In the genomic region with DNA sequence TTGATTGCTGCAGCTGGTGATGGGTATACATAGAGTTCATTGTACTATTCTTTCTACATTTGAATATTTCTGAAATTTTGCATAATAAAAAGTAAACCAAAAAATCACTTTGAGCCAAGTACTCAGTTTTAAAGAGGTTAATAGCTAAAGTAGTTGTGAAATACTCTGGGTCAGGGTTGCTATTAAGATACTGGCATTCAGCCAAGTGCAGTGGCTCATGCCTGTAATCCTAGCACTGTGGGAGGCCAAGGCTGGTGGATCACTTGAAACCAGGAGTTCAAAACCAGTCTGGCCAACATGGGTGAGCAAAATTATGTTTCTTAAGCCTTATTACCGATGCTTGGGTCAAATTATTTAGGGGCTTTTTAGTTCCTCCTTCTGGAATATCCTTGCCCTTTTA, we compare ENCODE assay signal across 10 cellular contexts.
DNase-seq lines count a peak whose midpoint lies in the region; ATAC-seq, FAIRE-seq and TF ChIP-seq lines count a peak whose summit lies in the region.
"Had no signal": no experiment of that assay in that cellular context is flagged by ENCODE, and none has a peak within 500 bp of the region (broad histone marks: within the 10 kb centered on the region; RNA-seq: fewer than 3 reads in every experiment).

No MANE protein-coding gene starts in this region.

- H3K27me3 Mint-ChIP-seq in astrocyte (ENCODE audit: low read depth, unreplicated experiment) (no peaks in the 10 kb centered on the region), T-cell (no peaks in the 10 kb centered on the region)
- H3K27me3 Mint-ChIP-seq: naive thymus-derived CD4-positive, alpha-beta T cell had no signal

- no peak for TF ChIP-seq POLR2A in NB4 (IDR thresholded peaks at IDR 0.05; ENCODE audit: extremely low read depth, insufficient read length)
- no peak for TF ChIP-seq POLR2A in HepG2 (IDR thresholded peaks at IDR 0.05; ENCODE audit: insufficient read depth in 1 of 2, low read depth in 2 of 2, low read length in 2 of 2)

- in situ Hi-C loops in HepG2 (cut with HindIII; ENCODE audit: extremely low pct_ligation_motif_present, low pct_unique_long_range_greater_than_20kb): no loop called here

- no peak for TF ChIP-seq RAD21 in HepG2 (CRISPR knock-in tag; IDR thresholded peaks at IDR 0.05)

- H3K36me3 Mint-ChIP-seq in astrocyte (ENCODE audit: low read depth, unreplicated experiment) (peaks cover 30% of the 10 kb centered on the region), T-cell (peaks cover 47% of the 10 kb centered on the region)

- peak; percentile 54 for FAIRE-seq in astrocyte (lab: Jason Lieb, UNC)
- FAIRE-seq in HepG2 (lab: Jason Lieb, UNC): peak; percentile 49

- no peak for TF ChIP-seq EP300 in HepG2 (IDR thresholded peaks at IDR 0.05; ENCODE audit: low read depth in 2 of 2, low read length in 2 of 2)
- no peak for TF ChIP-seq EP300 in HepG2 (CRISPR knock-in tag; IDR thresholded peaks at IDR 0.05; ENCODE audit: borderline replicate concordance)

- H3K27ac ChIP-seq in astrocyte (ENCODE audit: low read depth, low read length) (no peak overlapping the region), HepG2 (ENCODE audit: extremely low read length, insufficient read depth, low read length) (no peak overlapping the region)

- H3K27ac Mint-ChIP-seq in astrocyte (ENCODE audit: unreplicated experiment): no peak overlapping the region
- H3K27ac Mint-ChIP-seq in T-cell: no peak overlapping the region

- H3K4me1 Mint-ChIP-seq in astrocyte (ENCODE audit: low read depth, unreplicated experiment): peaks cover 7% of the 10 kb centered on the region
- peaks cover 10 to 19% (median 12%) of the 10 kb centered on the region in 3 donors for H3K4me1 Mint-ChIP-seq in T-cell

- intact Hi-C loops in HepG2 (cut with micrococcal nuclease; ENCODE audit: unreplicated experiment): no loop called here

- H3K9ac ChIP-seq in astrocyte (ENCODE audit: low read length) (no peak overlapping the region), HepG2 (ENCODE audit: insufficient read depth, low read depth, low read length) (no peak overlapping the region)

- H3K4me2 ChIP-seq in astrocyte (ENCODE audit: low read length) (no peak overlapping the region), HepG2 (ENCODE audit: low read depth, low read length) (no peak overlapping the region)

- no TSS peak for BruUV-seq in HepG2 (replicated peaks; lab: Mats Ljungman, UMichigan)

- no peak overlapping the region for H3K4me3 Mint-ChIP-seq in astrocyte (ENCODE audit: unreplicated experiment)
- H3K4me3 Mint-ChIP-seq in T-cell: no peak overlapping the region
- H3K4me3 Mint-ChIP-seq: naive thymus-derived CD4-positive, alpha-beta T cell had no signal

- H4K20me1 ChIP-seq in astrocyte (ENCODE audit: insufficient read depth, low read length): peaks cover 89% of the 10 kb centered on the region
- H4K20me1 ChIP-seq in HepG2 (ENCODE audit: insufficient read depth, low read length): peaks cover 2% of the 10 kb centered on the region; the same call in 1 of the 2 replicates

- H3K4me3 ChIP-seq in NB4 (ENCODE audit: low read depth, low read length): no peak overlapping the region
- H3K4me3 ChIP-seq in astrocyte (ENCODE audit: insufficient read depth, low read depth, low read length): no peak overlapping the region
- H3K4me3 ChIP-seq in HepG2 (replicated peaks in 1 of 3; ENCODE audit: insufficient read depth in 1 of 3, low read depth in 2 of 3, low read length in 3 of 3): no peak overlapping the region

- H3K4me1 ChIP-seq in astrocyte (ENCODE audit: insufficient read depth, low read length) (no peaks in the 10 kb centered on the region), HepG2 (ENCODE audit: insufficient read depth, low read length) (peaks cover 8% of the 10 kb centered on the region)

- TF ChIP-seq CTCF in NB4 (IDR thresholded peaks at IDR 0.05; ENCODE audit: low read depth, low read length) (no peak), astrocyte (IDR thresholded peaks at IDR 0.05; ENCODE audit: insufficient read depth, low read depth, low read length) (no peak), HepG2 (CRISPR knock-in tag; IDR thresholded peaks at IDR 0.05) (no peak)

- H3K9me3 Mint-ChIP-seq in astrocyte (ENCODE audit: unreplicated experiment) (peaks cover 11% of the 10 kb centered on the region), T-cell (peaks cover 9 to 17% (median 12%) of the 10 kb centered on the region in 3 donors)

- no peak overlapping the region for H2AFZ ChIP-seq in astrocyte (ENCODE audit: low read depth, low read length)
- no peak overlapping the region for H2AFZ ChIP-seq in HepG2 (ENCODE audit: low read length)

- H3K9me3 ChIP-seq in astrocyte (ENCODE audit: insufficient read depth, low read depth, low read length): no peaks in the 10 kb centered on the region
- H3K9me3 ChIP-seq in HepG2 (ENCODE audit: low read length): no peaks in the 10 kb centered on the region

- 94% methylated on average over 1 of the region's 1 CpG for WGBS in HepG2 (ENCODE audit: low lambda C conversion rate)

- ATAC-seq in HepG2 (no peak; the same call in 2 of the 3 replicates), GM18511 (IDR thresholded peaks at IDR 0.05; ENCODE audit: unreplicated experiment) (no peak), T-cell (replicated peaks in 1 of 4) (no peak), GM19328 (IDR thresholded peaks at IDR 0.05; ENCODE audit: unreplicated experiment) (no peak)
- ATAC-seq: naive thymus-derived CD4-positive, alpha-beta T cell had no signal

- POLR2A ChIA-PET in HepG2 (lab: Yijun Ruan, JAX): no interaction called here
- POLR2A ChIA-PET in T-cell (lab: Charles Lee): no interaction called here

- DNase-seq in DMS79 treated with DMSO at 0.1 percent for 48 hours (lab: John Stamatoyannopoulos, UW): peak; percentile 87
- DNase-seq in NB4 (ENCODE audit: low read depth): peak; percentile 69
- DNase-seq in astrocyte (ENCODE audit: low read depth): peak; percentile 37
- peak; percentile 28 for DNase-seq in HepG2 (ENCODE audit: low spot score)
- DNase-seq in T-cell: no peak
- no peak for DNase-seq in stimulated activated CD4-positive, alpha-beta T cell treated with anti-CD3 and anti-CD28 coated beads, Interleukin-15, amount 100 ng/mL, for 24 hours
- DNase-seq: activated naive CD4-positive, alpha-beta T cell treated with anti-CD3 and anti-CD28 coated beads, Interleukin-2, amount 50 U/mL, for 16 hours; naive thymus-derived CD4-positive, alpha-beta T cell had no signal

- H3K79me2 ChIP-seq in astrocyte (ENCODE audit: insufficient read depth, low read length) (peaks cover 98% of the 10 kb centered on the region), HepG2 (ENCODE audit: insufficient read depth, low read length) (peaks cover 27% of the 10 kb centered on the region)

- H3K36me3 ChIP-seq in astrocyte (ENCODE audit: insufficient read depth, low read length): peaks cover 12% of the 10 kb centered on the region
- H3K36me3 ChIP-seq in HepG2 (replicated peaks in 1 of 2; ENCODE audit: control insufficient read depth in 1 of 2, insufficient read depth in 2 of 2, low read length in 2 of 2): peaks cover 5 to 18% of the 10 kb centered on the region in 2 experiments; a peak in 4 of 5 replicates

- no peaks in the 10 kb centered on the region for H3K27me3 ChIP-seq in astrocyte (ENCODE audit: insufficient read depth, low read length)
- no peaks in the 10 kb centered on the region for H3K27me3 ChIP-seq in HepG2 (ENCODE audit: control insufficient read depth in 1 of 2, insufficient read depth in 2 of 2, low read length in 2 of 2)

- CTCF ChIA-PET in HepG2 (lab: Yijun Ruan, JAX; ENCODE audit: low intra/inter-chr PET ratio, low total read pairs) (no interaction called here), T-cell (lab: Charles Lee) (no interaction called here)

TF ChIP-seq in HepG2, 621 proteins besides CTCF, POLR2A, EP300 and RAD21:
- TF ChIP-seq CEBPG (CRISPR knock-in tag; IDR thresholded peaks at IDR 0.05) (0 out of 2 replicates have a peak, but pooled peaks have one; percentile 16), ZNF547 (CRISPR knock-in tag; IDR thresholded peaks at IDR 0.05) (no peak), SIX1 (CRISPR knock-in tag; IDR thresholded peaks at IDR 0.05; ENCODE audit: borderline replicate concordance) (no peak), ZNF652 (CRISPR knock-in tag; IDR thresholded peaks at IDR 0.05; ENCODE audit: borderline replicate concordance, low read depth) (peak; percentile 19; the same call in 1 of the 2 replicates), CEBPB (IDR thresholded peaks at IDR 0.05; ENCODE audit: borderline replicate concordance, low read depth, low read length) (peak; percentile 56; the same call in 1 of the 2 replicates), ZNF644 (CRISPR knock-in tag; IDR thresholded peaks at IDR 0.05; ENCODE audit: low read depth) (0 out of 2 replicates have a peak, but pooled peaks have one; percentile 14)

Comparison
In these comparisons a context has a peak if more than half of its experiments do, and no peak if none do; other contexts are left out.
1. DNase-seq: peak in DMS79 treated with DMSO at 0.1 percent for 48 hours (single experiment), NB4 (single experiment), astrocyte (single experiment) and HepG2 (single experiment); none in T-cell (0 of 34) and stimulated activated CD4-positive, alpha-beta T cell treated with anti-CD3 and anti-CD28 coated beads, Interleukin-15, amount 100 ng/mL, for 24 hours (single experiment).